In the genomic region with DNA sequence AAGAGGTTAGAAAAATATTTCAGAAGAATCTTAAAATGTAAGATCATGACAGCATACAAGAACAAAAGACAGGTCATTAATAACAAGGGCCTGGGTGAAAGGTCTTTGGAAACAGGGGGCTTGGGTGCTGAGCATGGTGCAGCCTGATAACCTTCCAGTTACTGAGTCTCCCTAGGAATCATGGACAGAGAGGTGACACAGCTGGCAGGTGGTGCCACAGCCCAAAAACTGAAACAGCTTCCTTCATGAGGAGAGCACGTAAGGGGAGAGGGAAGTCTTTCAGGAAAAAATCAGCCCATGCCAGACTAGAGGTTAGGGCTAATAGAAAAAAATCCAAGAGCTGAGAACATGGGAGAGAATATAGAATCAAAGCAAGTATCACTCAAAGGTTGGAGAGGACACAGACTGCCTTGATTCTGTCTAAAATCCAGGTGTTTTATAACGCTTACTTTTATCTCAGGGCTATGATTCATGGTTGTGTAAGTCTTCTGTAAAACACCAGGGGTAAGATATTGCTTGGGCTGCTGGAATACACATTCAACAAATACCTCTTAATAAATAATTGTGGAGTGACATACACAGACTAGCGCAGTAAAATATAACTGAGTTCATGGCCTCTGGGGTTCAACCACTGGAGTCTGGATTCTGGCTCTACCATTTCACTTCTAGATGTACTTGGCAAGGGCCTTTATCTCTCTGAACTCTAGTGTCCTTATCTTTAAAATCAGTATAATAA, we compare ENCODE assay signal across 17 cellular contexts.
DNase-seq lines count a peak whose midpoint lies in the region; ATAC-seq and TF ChIP-seq lines count a peak whose summit lies in the region.
"Had no signal": no experiment of that assay in that cellular context is flagged by ENCODE, and none has a peak within 500 bp of the region (broad histone marks: within the 10 kb centered on the region; RNA-seq: fewer than 3 reads in every experiment).

No MANE protein-coding gene starts in this region.

- H3K27me3 Mint-ChIP-seq in mesothelial cell of epicardium (ENCODE audit: low read depth) = no peaks in the 10 kb centered on the region
- no peaks in the 10 kb centered on the region for H3K27me3 Mint-ChIP-seq in natural killer cell (ENCODE audit: low read depth in 2 of 2)
- H3K27me3 Mint-ChIP-seq: central memory CD8-positive, alpha-beta T cell; stimulated activated naive B cell treated with anti-CD40 and anti-IgM and Interleukin-4, amounts not matched to agents 10 μg/mL and 1 μg/mL and 100 μg/mL, for 72 hours had no signal

- no peak for TF ChIP-seq CTCF in left ventricle myocardium inferior (IDR thresholded peaks at IDR 0.05; ENCODE audit: borderline replicate concordance)
- TF ChIP-seq CTCF in mammary epithelial cell (conservative IDR thresholded peaks at IDR 0.05 in 1 of 2, IDR thresholded peaks at IDR 0.05 in 1 of 2; ENCODE audit: extremely low read depth in 1 of 2, insufficient read depth in 1 of 2, low read depth in 1 of 2, low read length in 2 of 2) = no peak
- no peak for TF ChIP-seq CTCF in mesothelial cell of epicardium (IDR thresholded peaks at IDR 0.05; ENCODE audit: unreplicated experiment)
- TF ChIP-seq CTCF in natural killer cell (IDR thresholded peaks at IDR 0.05) = no peak

- no TSS peak for BruUV-seq in mammary epithelial cell (replicated peaks; lab: Mats Ljungman, UMichigan)

- H3K36me3 ChIP-seq in left ventricle myocardium inferior = no peaks in the 10 kb centered on the region
- no peaks in the 10 kb centered on the region for H3K36me3 ChIP-seq in mammary epithelial cell (ENCODE audit: insufficient read depth, low read length)

- CTCF ChIA-PET in mammary epithelial cell (lab: Charles Lee; ENCODE audit: low non-redundant PET) = no interaction called here

- no peak for DNase-seq in left ventricle myocardium superior
- no peak for DNase-seq in left ventricle myocardium inferior
- DNase-seq in mammary epithelial cell = peak; percentile 79
- DNase-seq in mesothelial cell of epicardium (ENCODE audit: low spot score in 2 of 2, unreplicated experiment in 2 of 2) = no peak
- no peak for DNase-seq in inferior parietal cortex (ENCODE audit: extremely low spot score)
- DNase-seq in natural killer cell = no peak
- DNase-seq in AG20443 (ENCODE audit: low spot score) = no peak
- DNase-seq: activated CD4-positive, CD25-positive, alpha-beta regulatory T cell; activated naive CD4-positive, alpha-beta T cell treated with anti-CD3 and anti-CD28 coated beads, Interleukin-2, amount 50 U/mL, for 16 hours; RPMI8226; stimulated activated naive B cell treated with anti-CD40 and anti-IgM and Interleukin-4, amounts not matched to agents 10 μg/mL and 1 μg/mL and 100 μg/mL, for 72 hours had no signal

- H2AFZ ChIP-seq in mammary epithelial cell (ENCODE audit: low read depth, low read length) = no peak overlapping the region

- H3K9me3 Mint-ChIP-seq in mesothelial cell of epicardium (no peaks in the 10 kb centered on the region), natural killer cell (peaks cover 0 to 3% of the 10 kb centered on the region in 2 donors)
- H3K9me3 Mint-ChIP-seq: nephron; stimulated activated naive B cell treated with anti-CD40 and anti-IgM and Interleukin-4, amounts not matched to agents 10 μg/mL and 1 μg/mL and 100 μg/mL, for 72 hours; T-helper 1 cell treated with Interleukin-12 subunit alpha and Interleukin-12 subunit beta and Interleukin-4 antibody, amounts not matched to agents 30 μg/mL and 1 μg/mL, for 36 hours had no signal

- H3K27me3 ChIP-seq in left ventricle myocardium inferior (ENCODE audit: low read depth) = no peaks in the 10 kb centered on the region
- no peaks in the 10 kb centered on the region for H3K27me3 ChIP-seq in mammary epithelial cell (ENCODE audit: insufficient read depth, low read length)

- 28% methylated on average over 3 of the region's 3 CpGs for WGBS in mammary epithelial cell (ENCODE audit: low coverage, missing lambda C conversion rate)

- H4K20me1 ChIP-seq in mammary epithelial cell (ENCODE audit: insufficient read depth, low read length) = no peaks in the 10 kb centered on the region

- peak overlapping the region; percentile 37 for H3K4me2 ChIP-seq in mammary epithelial cell (ENCODE audit: insufficient read depth, low read depth, low read length)

- H3K4me3 Mint-ChIP-seq in mesothelial cell of epicardium (no peak overlapping the region), natural killer cell (no peak overlapping the region)
- H3K4me3 Mint-ChIP-seq: central memory CD8-positive, alpha-beta T cell; nephron; stimulated activated naive B cell treated with anti-CD40 and anti-IgM and Interleukin-4, amounts not matched to agents 10 μg/mL and 1 μg/mL and 100 μg/mL, for 72 hours; T-helper 1 cell treated with Interleukin-12 subunit alpha and Interleukin-12 subunit beta and Interleukin-4 antibody, amounts not matched to agents 30 μg/mL and 1 μg/mL, for 36 hours had no signal

- H3K4me1 ChIP-seq in left ventricle myocardium inferior (peaks cover 58% of the 10 kb centered on the region), mammary epithelial cell (ENCODE audit: insufficient read depth, low read length) (peaks cover 83% of the 10 kb centered on the region)

- ATAC-seq in left ventricle myocardium superior = peak; percentile 49
- ATAC-seq in natural killer cell = no peak
- ATAC-seq in GM19463 (IDR thresholded peaks at IDR 0.05; ENCODE audit: unreplicated experiment) = no peak
- ATAC-seq: HepG2; sciatic nerve; stimulated activated naive B cell treated with anti-CD40 and anti-IgM and Interleukin-4, amounts not matched to agents 10 μg/mL and 1 μg/mL and 100 μg/mL, for 72 hours had no signal

- H3K27ac ChIP-seq in left ventricle myocardium inferior (replicated peaks) = no peak overlapping the region
- H3K27ac ChIP-seq in mammary epithelial cell (ENCODE audit: insufficient read depth, low read depth, low read length) = peak overlapping the region; percentile 62

- H3K9me3 ChIP-seq in left ventricle myocardium inferior (replicated peaks) = no peaks in the 10 kb centered on the region
- no peaks in the 10 kb centered on the region for H3K9me3 ChIP-seq in mammary epithelial cell (replicated peaks; ENCODE audit: insufficient read depth, low read length)

- in situ Hi-C loops in mammary epithelial cell (cut with MboI; ENCODE audit: low sequenced_read_pairs in 2 of 2) = no loop called here

- peaks cover 77% of the 10 kb centered on the region for H3K4me1 Mint-ChIP-seq in mesothelial cell of epicardium
- H3K4me1 Mint-ChIP-seq in natural killer cell = peaks cover 0 to 4% of the 10 kb centered on the region in 2 donors
- H3K4me1 Mint-ChIP-seq: central memory CD8-positive, alpha-beta T cell; stimulated activated naive B cell treated with anti-CD40 and anti-IgM and Interleukin-4, amounts not matched to agents 10 μg/mL and 1 μg/mL and 100 μg/mL, for 72 hours had no signal

- H3K79me2 ChIP-seq in mammary epithelial cell (ENCODE audit: insufficient read depth, low read length) = peaks cover 69% of the 10 kb centered on the region

- H3K36me3 Mint-ChIP-seq in mesothelial cell of epicardium (peaks cover 8% of the 10 kb centered on the region), natural killer cell (no peaks in the 10 kb centered on the region)
- H3K36me3 Mint-ChIP-seq: stimulated activated naive B cell treated with anti-CD40 and anti-IgM and Interleukin-4, amounts not matched to agents 10 μg/mL and 1 μg/mL and 100 μg/mL, for 72 hours had no signal

- peak overlapping the region; percentile 89 for H3K27ac Mint-ChIP-seq in mesothelial cell of epicardium
- no peak overlapping the region for H3K27ac Mint-ChIP-seq in natural killer cell
- H3K27ac Mint-ChIP-seq: stimulated activated naive B cell treated with anti-CD40 and anti-IgM and Interleukin-4, amounts not matched to agents 10 μg/mL and 1 μg/mL and 100 μg/mL, for 72 hours; T-helper 1 cell treated with Interleukin-12 subunit alpha and Interleukin-12 subunit beta and Interleukin-4 antibody, amounts not matched to agents 30 μg/mL and 1 μg/mL, for 36 hours had no signal

- no peak overlapping the region for H3K4me3 ChIP-seq in left ventricle myocardium inferior
- H3K4me3 ChIP-seq in mammary epithelial cell (replicated peaks in 1 of 3; ENCODE audit: insufficient read depth in 1 of 3, low read depth in 2 of 3, low read length in 3 of 3) = no peak overlapping the region

- dilution Hi-C loops in mammary epithelial cell (cut with HindIII; ENCODE audit: low sequenced_read_pairs) = no loop called here

- H3K9ac ChIP-seq in mammary epithelial cell (ENCODE audit: insufficient read depth, low read length) = no peak overlapping the region

- intact Hi-C loops in left ventricle myocardium superior (cut with micrococcal nuclease) (no loop called here), left ventricle myocardium inferior (cut with micrococcal nuclease) (no loop called here), mammary epithelial cell (cut with micrococcal nuclease) (loop anchor here (5.0 kb wide), 1 partner anchor 87 kb away; a partner anchor contains a TSS), natural killer cell (cut with micrococcal nuclease) (no loop called here)
